1 cellular context compared by ENCODE assay signal in genomic region chr21:36164427-36164784, GRCh38.
TF ChIP-seq lines count a peak whose summit lies in the region.

No MANE protein-coding gene starts in this region.

TF ChIP-seq in HepG2, 621 proteins besides CTCF, POLR2A, EP300 and RAD21 (continued from another document and continues in another):
- TF ChIP-seq ZFY (CRISPR knock-in tag; IDR thresholded peaks at IDR 0.05) (no peak), MTF2 (CRISPR knock-in tag; IDR thresholded peaks at IDR 0.05; ENCODE audit: borderline replicate concordance) (no peak), POGZ (CRISPR knock-in tag; IDR thresholded peaks at IDR 0.05) (peak; percentile 32; the same call in 1 of the 2 replicates), ZNF251 (CRISPR knock-in tag; IDR thresholded peaks at IDR 0.05) (no peak), PAWR (CRISPR knock-in tag; IDR thresholded peaks at IDR 0.05; ENCODE audit: borderline replicate concordance) (no peak), CBX5 (CRISPR knock-in tag; IDR thresholded peaks at IDR 0.05; ENCODE audit: borderline replicate concordance) (no peak), ZNF234 (CRISPR knock-in tag; conservative IDR thresholded peaks at IDR 0.05) (no peak), ZNF589 (CRISPR knock-in tag; conservative IDR thresholded peaks at IDR 0.05) (no peak), ZBTB43 (CRISPR knock-in tag; conservative IDR thresholded peaks at IDR 0.05) (no peak), ZNF451 (CRISPR knock-in tag; IDR thresholded peaks at IDR 0.05) (no peak), ZNF558 (CRISPR knock-in tag; IDR thresholded peaks at IDR 0.05; ENCODE audit: borderline replicate concordance) (no peak), HCFC1 (IDR thresholded peaks at IDR 0.05; ENCODE audit: low read depth, low read length) (no peak), RNF2 (conservative IDR thresholded peaks at IDR 0.05; ENCODE audit: low read depth) (no peak), DZIP1 (CRISPR knock-in tag; IDR thresholded peaks at IDR 0.05) (no peak), KLF6 (CRISPR knock-in tag; IDR thresholded peaks at IDR 0.05) (no peak), IKZF4 (CRISPR knock-in tag; IDR thresholded peaks at IDR 0.05; ENCODE audit: borderline replicate concordance, low read depth, not compliant biosample characterization) (no peak), ZNF10 (CRISPR knock-in tag; IDR thresholded peaks at IDR 0.05; ENCODE audit: borderline replicate concordance, low read depth) (no peak), SMYD3 (CRISPR knock-in tag; IDR thresholded peaks at IDR 0.05) (no peak), KDM2A (CRISPR knock-in tag; IDR thresholded peaks at IDR 0.05; ENCODE audit: borderline replicate concordance, low read depth) (no peak), TGIF2 (CRISPR knock-in tag; IDR thresholded peaks at IDR 0.05) (no peak), MBD4 (IDR thresholded peaks at IDR 0.05; ENCODE audit: borderline replicate concordance, low read length) (no peak)
- TF ChIP-seq, protein P1, sequence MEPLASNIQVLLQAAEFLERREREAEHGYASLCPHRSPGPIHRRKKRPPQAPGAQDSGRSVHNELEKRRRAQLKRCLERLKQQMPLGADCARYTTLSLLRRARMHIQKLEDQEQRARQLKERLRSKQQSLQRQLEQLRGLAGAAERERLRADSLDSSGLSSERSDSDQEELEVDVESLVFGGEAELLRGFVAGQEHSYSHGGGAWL (CRISPR knock-in tag; IDR thresholded peaks at IDR 0.05): no peak
- TF ChIP-seq, protein P2, sequence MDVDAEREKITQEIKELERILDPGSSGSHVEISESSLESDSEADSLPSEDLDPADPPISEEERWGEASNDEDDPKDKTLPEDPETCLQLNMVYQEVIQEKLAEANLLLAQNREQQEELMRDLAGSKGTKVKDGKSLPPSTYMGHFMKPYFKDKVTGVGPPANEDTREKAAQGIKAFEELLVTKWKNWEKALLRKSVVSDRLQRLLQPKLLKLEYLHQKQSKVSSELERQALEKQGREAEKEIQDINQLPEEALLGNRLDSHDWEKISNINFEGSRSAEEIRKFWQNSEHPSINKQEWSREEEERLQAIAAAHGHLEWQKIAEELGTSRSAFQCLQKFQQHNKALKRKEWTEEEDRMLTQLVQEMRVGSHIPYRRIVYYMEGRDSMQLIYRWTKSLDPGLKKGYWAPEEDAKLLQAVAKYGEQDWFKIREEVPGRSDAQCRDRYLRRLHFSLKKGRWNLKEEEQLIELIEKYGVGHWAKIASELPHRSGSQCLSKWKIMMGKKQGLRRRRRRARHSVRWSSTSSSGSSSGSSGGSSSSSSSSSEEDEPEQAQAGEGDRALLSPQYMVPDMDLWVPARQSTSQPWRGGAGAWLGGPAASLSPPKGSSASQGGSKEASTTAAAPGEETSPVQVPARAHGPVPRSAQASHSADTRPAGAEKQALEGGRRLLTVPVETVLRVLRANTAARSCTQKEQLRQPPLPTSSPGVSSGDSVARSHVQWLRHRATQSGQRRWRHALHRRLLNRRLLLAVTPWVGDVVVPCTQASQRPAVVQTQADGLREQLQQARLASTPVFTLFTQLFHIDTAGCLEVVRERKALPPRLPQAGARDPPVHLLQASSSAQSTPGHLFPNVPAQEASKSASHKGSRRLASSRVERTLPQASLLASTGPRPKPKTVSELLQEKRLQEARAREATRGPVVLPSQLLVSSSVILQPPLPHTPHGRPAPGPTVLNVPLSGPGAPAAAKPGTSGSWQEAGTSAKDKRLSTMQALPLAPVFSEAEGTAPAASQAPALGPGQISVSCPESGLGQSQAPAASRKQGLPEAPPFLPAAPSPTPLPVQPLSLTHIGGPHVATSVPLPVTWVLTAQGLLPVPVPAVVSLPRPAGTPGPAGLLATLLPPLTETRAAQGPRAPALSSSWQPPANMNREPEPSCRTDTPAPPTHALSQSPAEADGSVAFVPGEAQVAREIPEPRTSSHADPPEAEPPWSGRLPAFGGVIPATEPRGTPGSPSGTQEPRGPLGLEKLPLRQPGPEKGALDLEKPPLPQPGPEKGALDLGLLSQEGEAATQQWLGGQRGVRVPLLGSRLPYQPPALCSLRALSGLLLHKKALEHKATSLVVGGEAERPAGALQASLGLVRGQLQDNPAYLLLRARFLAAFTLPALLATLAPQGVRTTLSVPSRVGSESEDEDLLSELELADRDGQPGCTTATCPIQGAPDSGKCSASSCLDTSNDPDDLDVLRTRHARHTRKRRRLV (CRISPR knock-in tag; IDR thresholded peaks at IDR 0.05): no peak
- TF ChIP-seq, protein P3, sequence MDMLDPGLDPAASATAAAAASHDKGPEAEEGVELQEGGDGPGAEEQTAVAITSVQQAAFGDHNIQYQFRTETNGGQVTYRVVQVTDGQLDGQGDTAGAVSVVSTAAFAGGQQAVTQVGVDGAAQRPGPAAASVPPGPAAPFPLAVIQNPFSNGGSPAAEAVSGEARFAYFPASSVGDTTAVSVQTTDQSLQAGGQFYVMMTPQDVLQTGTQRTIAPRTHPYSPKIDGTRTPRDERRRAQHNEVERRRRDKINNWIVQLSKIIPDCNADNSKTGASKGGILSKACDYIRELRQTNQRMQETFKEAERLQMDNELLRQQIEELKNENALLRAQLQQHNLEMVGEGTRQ (IDR thresholded peaks at IDR 0.05; ENCODE audit: low read depth, low read length): no peak
- TF ChIP-seq, protein P3 (CRISPR knock-in tag; IDR thresholded peaks at IDR 0.05; ENCODE audit: borderline replicate concordance): no peak; the same call in 1 of the 2 replicates
- TF ChIP-seq, protein P4, sequence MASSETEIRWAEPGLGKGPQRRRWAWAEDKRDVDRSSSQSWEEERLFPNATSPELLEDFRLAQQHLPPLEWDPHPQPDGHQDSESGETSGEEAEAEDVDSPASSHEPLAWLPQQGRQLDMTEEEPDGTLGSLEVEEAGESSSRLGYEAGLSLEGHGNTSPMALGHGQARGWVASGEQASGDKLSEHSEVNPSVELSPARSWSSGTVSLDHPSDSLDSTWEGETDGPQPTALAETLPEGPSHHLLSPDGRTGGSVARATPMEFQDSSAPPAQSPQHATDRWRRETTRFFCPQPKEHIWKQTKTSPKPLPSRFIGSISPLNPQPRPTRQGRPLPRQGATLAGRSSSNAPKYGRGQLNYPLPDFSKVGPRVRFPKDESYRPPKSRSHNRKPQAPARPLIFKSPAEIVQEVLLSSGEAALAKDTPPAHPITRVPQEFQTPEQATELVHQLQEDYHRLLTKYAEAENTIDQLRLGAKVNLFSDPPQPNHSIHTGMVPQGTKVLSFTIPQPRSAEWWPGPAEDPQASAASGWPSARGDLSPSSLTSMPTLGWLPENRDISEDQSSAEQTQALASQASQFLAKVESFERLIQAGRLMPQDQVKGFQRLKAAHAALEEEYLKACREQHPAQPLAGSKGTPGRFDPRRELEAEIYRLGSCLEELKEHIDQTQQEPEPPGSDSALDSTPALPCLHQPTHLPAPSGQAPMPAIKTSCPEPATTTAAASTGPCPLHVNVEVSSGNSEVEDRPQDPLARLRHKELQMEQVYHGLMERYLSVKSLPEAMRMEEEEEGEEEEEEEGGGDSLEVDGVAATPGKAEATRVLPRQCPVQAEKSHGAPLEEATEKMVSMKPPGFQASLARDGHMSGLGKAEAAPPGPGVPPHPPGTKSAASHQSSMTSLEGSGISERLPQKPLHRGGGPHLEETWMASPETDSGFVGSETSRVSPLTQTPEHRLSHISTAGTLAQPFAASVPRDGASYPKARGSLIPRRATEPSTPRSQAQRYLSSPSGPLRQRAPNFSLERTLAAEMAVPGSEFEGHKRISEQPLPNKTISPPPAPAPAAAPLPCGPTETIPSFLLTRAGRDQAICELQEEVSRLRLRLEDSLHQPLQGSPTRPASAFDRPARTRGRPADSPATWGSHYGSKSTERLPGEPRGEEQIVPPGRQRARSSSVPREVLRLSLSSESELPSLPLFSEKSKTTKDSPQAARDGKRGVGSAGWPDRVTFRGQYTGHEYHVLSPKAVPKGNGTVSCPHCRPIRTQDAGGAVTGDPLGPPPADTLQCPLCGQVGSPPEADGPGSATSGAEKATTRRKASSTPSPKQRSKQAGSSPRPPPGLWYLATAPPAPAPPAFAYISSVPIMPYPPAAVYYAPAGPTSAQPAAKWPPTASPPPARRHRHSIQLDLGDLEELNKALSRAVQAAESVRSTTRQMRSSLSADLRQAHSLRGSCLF (CRISPR knock-in tag; IDR thresholded peaks at IDR 0.05; ENCODE audit: borderline replicate concordance): no peak
- TF ChIP-seq, protein P5, sequence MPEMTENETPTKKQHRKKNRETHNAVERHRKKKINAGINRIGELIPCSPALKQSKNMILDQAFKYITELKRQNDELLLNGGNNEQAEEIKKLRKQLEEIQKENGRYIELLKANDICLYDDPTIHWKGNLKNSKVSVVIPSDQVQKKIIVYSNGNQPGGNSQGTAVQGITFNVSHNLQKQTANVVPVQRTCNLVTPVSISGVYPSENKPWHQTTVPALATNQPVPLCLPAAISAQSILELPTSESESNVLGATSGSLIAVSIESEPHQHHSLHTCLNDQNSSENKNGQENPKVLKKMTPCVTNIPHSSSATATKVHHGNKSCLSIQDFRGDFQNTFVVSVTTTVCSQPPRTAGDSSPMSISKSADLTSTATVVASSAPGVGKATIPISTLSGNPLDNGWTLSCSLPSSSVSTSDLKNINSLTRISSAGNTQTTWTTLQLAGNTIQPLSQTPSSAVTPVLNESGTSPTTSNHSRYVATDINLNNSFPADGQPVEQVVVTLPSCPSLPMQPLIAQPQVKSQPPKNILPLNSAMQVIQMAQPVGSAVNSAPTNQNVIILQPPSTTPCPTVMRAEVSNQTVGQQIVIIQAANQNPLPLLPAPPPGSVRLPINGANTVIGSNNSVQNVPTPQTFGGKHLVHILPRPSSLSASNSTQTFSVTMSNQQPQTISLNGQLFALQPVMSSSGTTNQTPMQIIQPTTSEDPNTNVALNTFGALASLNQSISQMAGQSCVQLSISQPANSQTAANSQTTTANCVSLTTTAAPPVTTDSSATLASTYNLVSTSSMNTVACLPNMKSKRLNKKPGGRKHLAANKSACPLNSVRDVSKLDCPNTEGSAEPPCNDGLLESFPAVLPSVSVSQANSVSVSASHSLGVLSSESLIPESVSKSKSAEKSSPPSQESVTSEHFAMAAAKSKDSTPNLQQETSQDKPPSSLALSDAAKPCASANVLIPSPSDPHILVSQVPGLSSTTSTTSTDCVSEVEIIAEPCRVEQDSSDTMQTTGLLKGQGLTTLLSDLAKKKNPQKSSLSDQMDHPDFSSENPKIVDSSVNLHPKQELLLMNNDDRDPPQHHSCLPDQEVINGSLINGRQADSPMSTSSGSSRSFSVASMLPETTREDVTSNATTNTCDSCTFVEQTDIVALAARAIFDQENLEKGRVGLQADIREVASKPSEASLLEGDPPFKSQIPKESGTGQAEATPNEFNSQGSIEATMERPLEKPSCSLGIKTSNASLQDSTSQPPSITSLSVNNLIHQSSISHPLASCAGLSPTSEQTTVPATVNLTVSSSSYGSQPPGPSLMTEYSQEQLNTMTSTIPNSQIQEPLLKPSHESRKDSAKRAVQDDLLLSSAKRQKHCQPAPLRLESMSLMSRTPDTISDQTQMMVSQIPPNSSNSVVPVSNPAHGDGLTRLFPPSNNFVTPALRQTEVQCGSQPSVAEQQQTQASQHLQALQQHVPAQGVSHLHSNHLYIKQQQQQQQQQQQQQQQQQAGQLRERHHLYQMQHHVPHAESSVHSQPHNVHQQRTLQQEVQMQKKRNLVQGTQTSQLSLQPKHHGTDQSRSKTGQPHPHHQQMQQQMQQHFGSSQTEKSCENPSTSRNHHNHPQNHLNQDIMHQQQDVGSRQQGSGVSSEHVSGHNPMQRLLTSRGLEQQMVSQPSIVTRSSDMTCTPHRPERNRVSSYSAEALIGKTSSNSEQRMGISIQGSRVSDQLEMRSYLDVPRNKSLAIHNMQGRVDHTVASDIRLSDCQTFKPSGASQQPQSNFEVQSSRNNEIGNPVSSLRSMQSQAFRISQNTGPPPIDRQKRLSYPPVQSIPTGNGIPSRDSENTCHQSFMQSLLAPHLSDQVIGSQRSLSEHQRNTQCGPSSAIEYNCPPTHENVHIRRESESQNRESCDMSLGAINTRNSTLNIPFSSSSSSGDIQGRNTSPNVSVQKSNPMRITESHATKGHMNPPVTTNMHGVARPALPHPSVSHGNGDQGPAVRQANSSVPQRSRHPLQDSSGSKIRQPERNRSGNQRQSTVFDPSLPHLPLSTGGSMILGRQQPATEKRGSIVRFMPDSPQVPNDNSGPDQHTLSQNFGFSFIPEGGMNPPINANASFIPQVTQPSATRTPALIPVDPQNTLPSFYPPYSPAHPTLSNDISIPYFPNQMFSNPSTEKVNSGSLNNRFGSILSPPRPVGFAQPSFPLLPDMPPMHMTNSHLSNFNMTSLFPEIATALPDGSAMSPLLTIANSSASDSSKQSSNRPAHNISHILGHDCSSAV (CRISPR knock-in tag; IDR thresholded peaks at IDR 0.05; ENCODE audit: borderline replicate concordance): no peak
